In genomic region chr22:50268655-50269113, GRCh38 we compare ENCODE assay signal across 13 cellular contexts. TPM values are rescaled to one million over a fixed set of nuclear protein-coding genes. Genes with fewer than 3 reads are reported as not detected.
DNase-seq lines count a peak whose midpoint lies in the region; ATAC-seq, FAIRE-seq and TF ChIP-seq lines count a peak whose summit lies in the region.
"Had no signal": no experiment of that assay in that cellular context is flagged by ENCODE, and none has a peak within 500 bp of the region (broad histone marks: within the 10 kb centered on the region; RNA-seq: fewer than 3 reads in every experiment).

No MANE protein-coding gene starts in this region.

- H2AFZ ChIP-seq in keratinocyte (ENCODE audit: control insufficient read depth, low read length) = no peak overlapping the region

- peaks cover 0 to 26% (median 2%) of the 10 kb centered on the region in 4 donors for H3K4me1 Mint-ChIP-seq in CD4-positive, CD25-positive, alpha-beta regulatory T cell
- H3K4me1 Mint-ChIP-seq in T-helper 17 cell (peaks cover 9% of the 10 kb centered on the region), CD14-positive monocyte (peaks cover 19% of the 10 kb centered on the region)

- no peaks in the 10 kb centered on the region for H3K9me3 Mint-ChIP-seq in CD4-positive, CD25-positive, alpha-beta regulatory T cell
- peaks cover 0 to 30% (median 7%) of the 10 kb centered on the region in 7 donors for H3K9me3 Mint-ChIP-seq in CD14-positive monocyte

- H3K27me3 ChIP-seq in CD4-positive, CD25-positive, alpha-beta regulatory T cell (ENCODE audit: control insufficient read depth, insufficient read depth, low read length) = no peaks in the 10 kb centered on the region
- peaks cover 5% of the 10 kb centered on the region for H3K27me3 ChIP-seq in keratinocyte (ENCODE audit: control insufficient read depth, extremely low read depth, insufficient read depth, low read length)

- H3K27me3 Mint-ChIP-seq in CD4-positive, CD25-positive, alpha-beta regulatory T cell = peaks cover 16% of the 10 kb centered on the region
- H3K27me3 Mint-ChIP-seq in T-helper 17 cell = no peaks in the 10 kb centered on the region
- peaks cover 47 to 73% (median 59%) of the 10 kb centered on the region in 3 donors for H3K27me3 Mint-ChIP-seq in CD14-positive monocyte (ENCODE audit: low read depth in 3 of 3)

- H3K27ac ChIP-seq in 22Rv1 (peak overlapping the region; percentile 97), keratinocyte (ENCODE audit: control insufficient read depth, insufficient read depth, low read length) (no peak overlapping the region)
- H3K27ac ChIP-seq in CD4-positive, CD25-positive, alpha-beta regulatory T cell (ENCODE audit: insufficient read depth, low read length, poor library complexity, severe bottlenecking) = no peak overlapping the region
- H3K27ac ChIP-seq: cardiac muscle cell, SJSA1 had no signal

- no peaks in the 10 kb centered on the region for H3K36me3 ChIP-seq in CD4-positive, CD25-positive, alpha-beta regulatory T cell (ENCODE audit: control insufficient read depth, insufficient read depth, low read length)
- H3K36me3 ChIP-seq in keratinocyte (ENCODE audit: control insufficient read depth in 2 of 2, extremely low read depth in 1 of 2, insufficient read depth in 2 of 2, low read length in 2 of 2) = peaks cover 0 to 2% of the 10 kb centered on the region in 2 experiments
- H3K36me3 ChIP-seq: cardiac muscle cell, SJSA1 had no signal

- no peaks in the 10 kb centered on the region for H3K36me3 Mint-ChIP-seq in CD4-positive, CD25-positive, alpha-beta regulatory T cell
- H3K36me3 Mint-ChIP-seq in T-helper 17 cell (ENCODE audit: low read depth) (no peaks in the 10 kb centered on the region), CD14-positive monocyte (peaks cover 5 to 7% of the 10 kb centered on the region in 2 donors)

- TF ChIP-seq CTCF in 22Rv1 (IDR thresholded peaks at IDR 0.05) (no peak), keratinocyte (optimal IDR thresholded peaks at IDR 0.05 in 1 of 3, IDR thresholded peaks at IDR 0.05 in 1 of 3, conservative IDR thresholded peaks at IDR 0.05 in 1 of 3; ENCODE audit: extremely low read depth in 1 of 3, insufficient read depth in 2 of 3, low read length in 3 of 3) (no peak), CD14-positive monocyte (IDR thresholded peaks at IDR 0.05) (no peak)

- dilution Hi-C loops in keratinocyte (cut with MboI; ENCODE audit: extremely low pct_ligation_motif_present, low sequenced_read_pairs) = no loop called here

- intact Hi-C loops in CD14-positive monocyte (cut with micrococcal nuclease) = no loop called here

- no peak overlapping the region for H3K9ac ChIP-seq in keratinocyte (ENCODE audit: control insufficient read depth, extremely low read depth, insufficient read depth, low read length)

- H3K79me2 ChIP-seq in keratinocyte (ENCODE audit: control insufficient read depth, insufficient read depth, low read length) = no peaks in the 10 kb centered on the region

- no peak for FAIRE-seq in keratinocyte (lab: Jason Lieb, UNC)

- H3K4me3 ChIP-seq in CD4-positive, CD25-positive, alpha-beta regulatory T cell (ENCODE audit: low read depth, low read length) = no peak overlapping the region
- H3K4me3 ChIP-seq in keratinocyte (ENCODE audit: control insufficient read depth in 2 of 3, extremely low read depth in 1 of 3, insufficient read depth in 2 of 3, low read depth in 1 of 3, low read length in 3 of 3) = no peak overlapping the region
- H3K4me3 ChIP-seq: cardiac muscle cell, SJSA1 had no signal

- H3K27ac Mint-ChIP-seq in CD4-positive, CD25-positive, alpha-beta regulatory T cell = no peak overlapping the region
- H3K27ac Mint-ChIP-seq in T-helper 17 cell = no peak overlapping the region
- H3K27ac Mint-ChIP-seq in CD14-positive monocyte = no peak overlapping the region

- peak overlapping the region; percentile 18 to 81 (median 58) for H3K4me3 Mint-ChIP-seq in CD4-positive, CD25-positive, alpha-beta regulatory T cell
- H3K4me3 Mint-ChIP-seq in T-helper 17 cell = peak overlapping the region; percentile 59
- peak overlapping the region in 1 of 2 donors; percentile 78 for H3K4me3 Mint-ChIP-seq in CD14-positive monocyte

- H3K9me3 ChIP-seq in CD4-positive, CD25-positive, alpha-beta regulatory T cell (ENCODE audit: control insufficient read depth in 2 of 2, low read length in 2 of 2) = no peaks in the 10 kb centered on the region
- no peaks in the 10 kb centered on the region for H3K9me3 ChIP-seq in T-helper 17 cell (ENCODE audit: control insufficient read depth, low read length, poor library complexity, severe bottlenecking)
- no peaks in the 10 kb centered on the region for H3K9me3 ChIP-seq in keratinocyte (ENCODE audit: control insufficient read depth, low read depth, low read length)

- no peak for ATAC-seq in CD4-positive, CD25-positive, alpha-beta regulatory T cell (ENCODE audit: low read depth in 2 of 2)
- ATAC-seq in T-helper 17 cell = no peak

- no peaks in the 10 kb centered on the region for H3K9me1 ChIP-seq in keratinocyte (ENCODE audit: control insufficient read depth, extremely low read depth, insufficient read depth, low read length)

- H4K20me1 ChIP-seq in keratinocyte (ENCODE audit: control insufficient read depth, extremely low read depth, insufficient read depth, low read length) = peaks cover 3% of the 10 kb centered on the region

- H3K4me1 ChIP-seq in CD4-positive, CD25-positive, alpha-beta regulatory T cell (ENCODE audit: control insufficient read depth, insufficient read depth, low read length, poor library complexity, severe bottlenecking) = peaks cover 30% of the 10 kb centered on the region
- peaks cover 20% of the 10 kb centered on the region for H3K4me1 ChIP-seq in keratinocyte (ENCODE audit: control insufficient read depth, extremely low read depth, insufficient read depth, low read length)

- H3K4me2 ChIP-seq in keratinocyte (ENCODE audit: control insufficient read depth, extremely low read depth, insufficient read depth, low read depth, low read length) = peak overlapping the region; percentile 48

- DNase-seq in CD4-positive, CD25-positive, alpha-beta regulatory T cell = no peak
- DNase-seq in T-helper 17 cell = no peak
- DNase-seq in keratinocyte (ENCODE audit: low read depth, low spot score) = no peak
- no peak for DNase-seq in SW480 (ENCODE audit: low spot score)
- no peak for DNase-seq in CD14-positive monocyte (ENCODE audit: low spot score)
- DNase-seq in NCI-H1694 treated with DMSO at 0.1 percent for 48 hours (lab: John Stamatoyannopoulos, UW) = no peak
- no peak for DNase-seq in islet precursor cell
- DNase-seq: foreskin melanocyte; NCI-H1417 treated with DMSO at 0.1 percent for 48 hours; stimulated activated naive CD4-positive, alpha-beta T cell treated with Interleukin-2 at 50 U/mL for 16 hours had no signal

RNA-seq across cellular contexts. Expression of gene MAPK11, which starts 1.5 kb away (rescaled TPM):
- 9.3 TPM for total RNA-seq in CD4-positive, CD25-positive, alpha-beta regulatory T cell
- polyA plus RNA-seq in CD4-positive, CD25-positive, alpha-beta regulatory T cell = under 1 TPM; 0.10 to 0.52 (median 0.21) TPM
- total RNA-seq in T-helper 17 cell = 10 to 100 TPM; 13.2 to 14.4 TPM
- polyA plus RNA-seq in keratinocyte (3.4 to 12.6 TPM (median 4.6 TPM) in 3 replicates), CD14-positive monocyte (not detected)
- polyA plus RNA-seq in keratinocyte (2011; ENCODE audit: low read depth) = 2.1 TPM
- polyA plus RNA-seq in keratinocyte (2011; cell fraction: cytosol; rRNA removed) = 4.8 and 9.8 TPM in 2 replicates
- 17.4 and 26.6 TPM in 2 replicates for polyA plus RNA-seq in keratinocyte (2011; cell fraction: nucleus; rRNA removed)
- polyA plus RNA-seq in keratinocyte (2012; ENCODE audit: low replicate concordance) = 4.3 and 6.8 TPM in 2 replicates
- 6.5 to 11.9 TPM (median 11.8 TPM) in 3 replicates for polyA minus RNA-seq in keratinocyte
- polyA minus RNA-seq in keratinocyte (2011; cell fraction: cytosol; rRNA and poly(A)+ RNA removed) = 13.4 TPM
- polyA minus RNA-seq in keratinocyte (2011; cell fraction: nucleus; rRNA and poly(A)+ RNA removed) = 8.3 and 9.3 TPM in 2 replicates

RNA-seq across cellular contexts. Expression of gene MAPK12, which starts 7.2 kb away (rescaled TPM):
- total RNA-seq in CD4-positive, CD25-positive, alpha-beta regulatory T cell = 2.0 TPM
- polyA plus RNA-seq in CD4-positive, CD25-positive, alpha-beta regulatory T cell = under 1 TPM in 2 of 4 donors, not detected in 2; 0.03 to 0.05 TPM
- 1 to 10 TPM; 1.7 to 1.9 TPM for total RNA-seq in T-helper 17 cell
- polyA plus RNA-seq in keratinocyte (10.1 to 17.9 TPM (median 11.1 TPM) in 3 replicates), CD14-positive monocyte (under 1 TPM; 0.06 to 0.13 TPM)
- 5.9 TPM for polyA plus RNA-seq in keratinocyte (2011; ENCODE audit: low read depth)
- 6.1 and 11.8 TPM in 2 replicates for polyA plus RNA-seq in keratinocyte (2011; cell fraction: cytosol; rRNA removed)
- 41.3 and 53.1 TPM in 2 replicates for polyA plus RNA-seq in keratinocyte (2011; cell fraction: nucleus; rRNA removed)
- polyA plus RNA-seq in keratinocyte (2012; ENCODE audit: low replicate concordance) = 4.9 and 11.0 TPM in 2 replicates
- polyA minus RNA-seq in keratinocyte = 10.4 to 14.4 TPM (median 13.0 TPM) in 3 replicates
- polyA minus RNA-seq in keratinocyte (2011; cell fraction: cytosol; rRNA and poly(A)+ RNA removed) = 17.8 TPM
- polyA minus RNA-seq in keratinocyte (2011; cell fraction: nucleus; rRNA and poly(A)+ RNA removed) = 16.7 and 19.8 TPM in 2 replicates

RNA-seq across cellular contexts. Expression of gene HDAC10, which starts 17.6 kb away (rescaled TPM):
- 125 TPM for total RNA-seq in CD4-positive, CD25-positive, alpha-beta regulatory T cell
- 10 to 100 TPM in 1 of 4 donors, 1 to 10 TPM in 3; 6.0 to 12.5 (median 7.3) TPM for polyA plus RNA-seq in CD4-positive, CD25-positive, alpha-beta regulatory T cell
- 100 to 1,000 TPM in 1 of 2 donors, 10 to 100 TPM in 1; 95.5 to 105 TPM for total RNA-seq in T-helper 17 cell
- polyA plus RNA-seq in keratinocyte = 4.7 to 12.4 TPM (median 8.2 TPM) in 3 replicates
- polyA plus RNA-seq in keratinocyte (2011; ENCODE audit: low read depth) = 5.6 TPM
- 0.89 and 2.7 TPM in 2 replicates for polyA plus RNA-seq in keratinocyte (2011; cell fraction: cytosol; rRNA removed)
- 43.4 and 61.6 TPM in 2 replicates for polyA plus RNA-seq in keratinocyte (2011; cell fraction: nucleus; rRNA removed)
- polyA plus RNA-seq in keratinocyte (2012; ENCODE audit: low replicate concordance) = 11.5 and 12.6 TPM in 2 replicates
- 5.8 to 12.8 TPM (median 6.0 TPM) in 3 replicates for polyA minus RNA-seq in keratinocyte
- 5.2 TPM for polyA minus RNA-seq in keratinocyte (2011; cell fraction: cytosol; rRNA and poly(A)+ RNA removed)
- polyA minus RNA-seq in keratinocyte (2011; cell fraction: nucleus; rRNA and poly(A)+ RNA removed) = 17.1 and 18.4 TPM in 2 replicates
- polyA plus RNA-seq in CD14-positive monocyte = 10 to 100 TPM in 1 of 2 donors, 1 to 10 TPM in 1; 9.2 to 13.7 TPM

RNA-seq across cellular contexts. Expression of gene TUBGCP6, which starts 23.9 kb away (rescaled TPM):
- 132 TPM for total RNA-seq in CD4-positive, CD25-positive, alpha-beta regulatory T cell
- 10 to 100 TPM; 14.0 to 16.3 (median 14.2) TPM for polyA plus RNA-seq in CD4-positive, CD25-positive, alpha-beta regulatory T cell
- 100 to 1,000 TPM; 110 to 122 TPM for total RNA-seq in T-helper 17 cell
- polyA plus RNA-seq in keratinocyte (10.1 to 19.0 TPM (median 11.6 TPM) in 3 replicates), CD14-positive monocyte (1 to 10 TPM; 3.7 to 4.3 TPM)
- 33.6 TPM for polyA plus RNA-seq in keratinocyte (2011; ENCODE audit: low read depth)
- polyA plus RNA-seq in keratinocyte (2011; cell fraction: cytosol; rRNA removed) = 2.6 and 5.4 TPM in 2 replicates
- polyA plus RNA-seq in keratinocyte (2011; cell fraction: nucleus; rRNA removed) = 70.9 and 85.2 TPM in 2 replicates
- 14.1 and 15.8 TPM in 2 replicates for polyA plus RNA-seq in keratinocyte (2012; ENCODE audit: low replicate concordance)
- polyA minus RNA-seq in keratinocyte = 13.7 to 24.3 TPM (median 21.4 TPM) in 3 replicates
- polyA minus RNA-seq in keratinocyte (2011; cell fraction: cytosol; rRNA and poly(A)+ RNA removed) = 19.2 TPM
- 39.8 and 40.1 TPM in 2 replicates for polyA minus RNA-seq in keratinocyte (2011; cell fraction: nucleus; rRNA and poly(A)+ RNA removed)

RNA-seq across cellular contexts. Expression of gene PLXNB2, which starts 38.8 kb away (rescaled TPM):
- 3.7 TPM for total RNA-seq in CD4-positive, CD25-positive, alpha-beta regulatory T cell
- polyA plus RNA-seq in CD4-positive, CD25-positive, alpha-beta regulatory T cell = under 1 TPM in 3 of 4 donors, not detected in 1; 0.36 to 0.67 (median 0.42) TPM
- 1 to 10 TPM; 3.0 to 7.6 TPM for total RNA-seq in T-helper 17 cell
- 44.3 to 90.3 TPM (median 66.2 TPM) in 3 replicates for polyA plus RNA-seq in keratinocyte
- polyA plus RNA-seq in keratinocyte (2011; ENCODE audit: low read depth) = 123 TPM
- polyA plus RNA-seq in keratinocyte (2011; cell fraction: cytosol; rRNA removed) = 21.3 and 35.3 TPM in 2 replicates
- polyA plus RNA-seq in keratinocyte (2011; cell fraction: nucleus; rRNA removed) = 208 and 264 TPM in 2 replicates
- polyA plus RNA-seq in keratinocyte (2012; ENCODE audit: low replicate concordance) = 81.4 and 94.0 TPM in 2 replicates
- polyA minus RNA-seq in keratinocyte = 131 to 309 TPM (median 181 TPM) in 3 replicates
- 135 TPM for polyA minus RNA-seq in keratinocyte (2011; cell fraction: cytosol; rRNA and poly(A)+ RNA removed)
- polyA minus RNA-seq in keratinocyte (2011; cell fraction: nucleus; rRNA and poly(A)+ RNA removed) = 352 and 408 TPM in 2 replicates
- polyA plus RNA-seq in CD14-positive monocyte = 10 to 100 TPM; 38.2 to 70.5 TPM

Comparison
In these comparisons a context has a peak if more than half of its experiments do, and no peak if none do; other contexts are left out.
1. RNA of gene MAPK12, which starts 7.2 kb away (polyA plus RNA-seq): 4.9 to 53.1 TPM in keratinocyte; 0.06 to 0.13 TPM in CD14-positive monocyte and 0.03 to 0.05 TPM in CD4-positive, CD25-positive, alpha-beta regulatory T cell; every median in the first group is over 4 times any median in the second.